Comparison of ENCODE assay signal across 1 cellular context in genomic region chr11:5291207-5291838, GRCh38.
TF ChIP-seq lines count a peak whose summit lies in the region.

No MANE protein-coding gene starts in this region.

TF ChIP-seq in K562, 482 proteins besides CTCF, POLR2A, EP300 and RAD21 (continued from another document):
- TF ChIP-seq NFRKB (IDR thresholded peaks at IDR 0.05; ENCODE audit: low read depth) (no peak), TSC22D4 (tag; IDR thresholded peaks at IDR 0.05) (no peak), KLF6 (CRISPR knock-in tag; IDR thresholded peaks at IDR 0.05; ENCODE audit: borderline replicate concordance) (no peak), SIRT6 (IDR thresholded peaks at IDR 0.05; ENCODE audit: low read depth, low read length) (no peak), SP2 (IDR thresholded peaks at IDR 0.05; ENCODE audit: extremely low read depth, low read depth, low read length, poor library complexity, severe bottlenecking) (no peak), GMEB1 (CRISPR knock-in tag; IDR thresholded peaks at IDR 0.05) (no peak), CBX1 (IDR thresholded peaks at IDR 0.05; ENCODE audit: low read depth) (no peak), ELF1 (tag; IDR thresholded peaks at IDR 0.05) (peak; percentile 48; the same call in 1 of the 2 replicates), YY1 (IDR thresholded peaks at IDR 0.05; ENCODE audit: borderline replicate concordance in 1 of 3, control insufficient read depth in 1 of 3, extremely low read depth in 1 of 3, insufficient read depth in 3 of 3, insufficient read length in 1 of 3, insufficient replicate concordance in 2 of 3, low read depth in 1 of 3, low read length in 2 of 3) (peak in 2 of 3 experiments; percentile 43 to 94), ZNF584 (CRISPR knock-in tag; IDR thresholded peaks at IDR 0.05; ENCODE audit: low read depth) (no peak), TBL1XR1 (IDR thresholded peaks at IDR 0.05; ENCODE audit: low read length in 2 of 2) (no peak), DPF2 (IDR thresholded peaks at IDR 0.05) (no peak), SAFB2 (IDR thresholded peaks at IDR 0.05; ENCODE audit: borderline replicate concordance, low read depth, low read length, severe bottlenecking) (no peak), NFXL1 (CRISPR knock-in tag; IDR thresholded peaks at IDR 0.05) (no peak), MCM7 (IDR thresholded peaks at IDR 0.05) (no peak), HDAC3 (IDR thresholded peaks at IDR 0.05; ENCODE audit: borderline replicate concordance, partially characterized antibody) (peak; percentile 16), C11orf30 (IDR thresholded peaks at IDR 0.05; ENCODE audit: low read depth) (no peak), MBD2 (IDR thresholded peaks at IDR 0.05; ENCODE audit: borderline replicate concordance, low read depth) (no peak)
- TF ChIP-seq, protein P1, sequence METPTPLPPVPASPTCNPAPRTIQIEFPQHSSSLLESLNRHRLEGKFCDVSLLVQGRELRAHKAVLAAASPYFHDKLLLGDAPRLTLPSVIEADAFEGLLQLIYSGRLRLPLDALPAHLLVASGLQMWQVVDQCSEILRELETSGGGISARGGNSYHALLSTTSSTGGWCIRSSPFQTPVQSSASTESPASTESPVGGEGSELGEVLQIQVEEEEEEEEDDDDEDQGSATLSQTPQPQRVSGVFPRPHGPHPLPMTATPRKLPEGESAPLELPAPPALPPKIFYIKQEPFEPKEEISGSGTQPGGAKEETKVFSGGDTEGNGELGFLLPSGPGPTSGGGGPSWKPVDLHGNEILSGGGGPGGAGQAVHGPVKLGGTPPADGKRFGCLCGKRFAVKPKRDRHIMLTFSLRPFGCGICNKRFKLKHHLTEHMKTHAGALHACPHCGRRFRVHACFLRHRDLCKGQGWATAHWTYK (CRISPR knock-in tag; IDR thresholded peaks at IDR 0.05), result no peak
